In the genomic region with DNA sequence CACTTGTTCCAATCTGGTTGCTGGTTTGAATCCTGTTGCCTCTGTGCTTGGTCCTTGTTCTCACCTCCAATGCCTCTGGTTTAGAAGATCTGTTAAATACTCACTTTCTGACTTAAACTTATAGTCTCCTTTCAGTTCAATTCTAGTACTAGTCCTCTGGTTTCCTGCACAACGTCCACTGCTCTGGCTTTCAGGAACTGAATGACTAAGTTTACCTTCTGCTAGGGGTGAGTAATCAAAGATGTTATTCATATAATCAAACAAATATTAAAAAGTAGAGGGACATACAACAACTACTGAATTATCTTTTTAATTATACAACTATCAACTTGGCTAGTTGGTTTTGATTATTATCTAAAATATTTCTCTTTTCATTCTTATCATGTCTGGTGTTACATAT, we compare ENCODE assay signal across 10 cellular contexts.
"Had no signal": no experiment of that assay in that cellular context is flagged by ENCODE, and none has a peak within 500 bp of the region (broad histone marks: within the 10 kb centered on the region; RNA-seq: fewer than 3 reads in every experiment).

No MANE protein-coding gene starts in this region.

- H3K9ac ChIP-seq: GM23248 had no signal

- H3K4me3 ChIP-seq: GM23248, HAP-1, K562 had no signal

- H3K9me3 ChIP-seq: HAP-1 had no signal

- ATAC-seq: HCT116, K562 had no signal

- FAIRE-seq: HTR-8/SVneo, K562 had no signal

- H3K36me3 ChIP-seq: HAP-1 had no signal

- H3K27ac ChIP-seq: GM23248, HL-60 had no signal

- DNase-seq: GM23248, GOT3, H7, HFFc6, IMR-90 had no signal
